9 cellular contexts compared by ENCODE assay signal in genomic region chr7:1666251-1666778, GRCh38. TPM values are rescaled to one million over a fixed set of nuclear protein-coding genes. Genes with fewer than 3 reads are reported as not detected.
DNase-seq lines count a peak whose midpoint lies in the region; ATAC-seq and TF ChIP-seq lines count a peak whose summit lies in the region.
"Had no signal": no experiment of that assay in that cellular context is flagged by ENCODE, and none has a peak within 500 bp of the region (broad histone marks: within the 10 kb centered on the region; RNA-seq: fewer than 3 reads in every experiment).

No MANE protein-coding gene starts in this region.

- intact Hi-C loops in activated CD4-positive, alpha-beta memory T cell treated with anti-CD3 and anti-CD28 coated beads for 36 hours (cut with micrococcal nuclease): loop anchor here (10.0 kb wide), 1 partner anchor 688 kb away; the partner anchor contains the start of gene EIF3B
- intact Hi-C loops in left lung (cut with DNase I): loop anchor here in 1 of 2 donors (10.0 kb wide), 1 partner anchor 538 kb away; no protein-coding TSS in a partner anchor

- H3K4me3 ChIP-seq in astrocyte of the spinal cord (ENCODE audit: low read depth, low read length) (peak overlapping the region; percentile 30), left lung (peak overlapping the region; percentile 35 to 48), upper lobe of left lung (peak overlapping the region; percentile 48 to 62 (median 50))

- POLR2A ChIA-PET in activated CD4-positive, alpha-beta memory T cell treated with anti-CD3 and anti-CD28 coated beads for 36 hours (lab: Charles Lee): no interaction called here
- POLR2A ChIA-PET in activated CD4-positive, alpha-beta memory T cell treated with anti-CD3 and anti-CD28 coated beads, Interleukin-2, amount 10 ng/mL, durations not matched to agents 7 days and 5 days (lab: Charles Lee): no interaction called here

- no peaks in the 10 kb centered on the region for H3K9me3 ChIP-seq in left lung
- no peaks in the 10 kb centered on the region for H3K9me3 ChIP-seq in upper lobe of left lung

- H3K9me3 Mint-ChIP-seq in activated CD4-positive, alpha-beta memory T cell treated with anti-CD3 and anti-CD28 coated beads for 36 hours: no peaks in the 10 kb centered on the region
- H3K9me3 Mint-ChIP-seq in activated CD4-positive, alpha-beta memory T cell treated with anti-CD3 and anti-CD28 coated beads, Interleukin-2, amount 10 ng/mL, durations not matched to agents 7 days and 5 days: no peaks in the 10 kb centered on the region

- no peak overlapping the region for H3K27ac Mint-ChIP-seq in activated CD4-positive, alpha-beta memory T cell treated with anti-CD3 and anti-CD28 coated beads for 36 hours
- no peak overlapping the region for H3K27ac Mint-ChIP-seq in activated CD4-positive, alpha-beta memory T cell treated with anti-CD3 and anti-CD28 coated beads, Interleukin-2, amount 10 ng/mL, durations not matched to agents 7 days and 5 days

- in situ Hi-C loops in astrocyte of the spinal cord (cut with HindIII; ENCODE audit: low sequenced_read_pairs): no loop called here

- H3K36me3 Mint-ChIP-seq in activated CD4-positive, alpha-beta memory T cell treated with anti-CD3 and anti-CD28 coated beads for 36 hours: no peaks in the 10 kb centered on the region
- H3K36me3 Mint-ChIP-seq in activated CD4-positive, alpha-beta memory T cell treated with anti-CD3 and anti-CD28 coated beads, Interleukin-2, amount 10 ng/mL, durations not matched to agents 7 days and 5 days (ENCODE audit: low read depth): no peaks in the 10 kb centered on the region

- no peak for TF ChIP-seq EP300 in upper lobe of left lung (IDR thresholded peaks at IDR 0.05)

- H3K27ac ChIP-seq in left lung (no peak overlapping the region), upper lobe of left lung (no peak overlapping the region)
- H3K27ac ChIP-seq: C4-2B had no signal

- no peak overlapping the region for H3K4me3 Mint-ChIP-seq in activated CD4-positive, alpha-beta memory T cell treated with anti-CD3 and anti-CD28 coated beads for 36 hours
- H3K4me3 Mint-ChIP-seq in activated CD4-positive, alpha-beta memory T cell treated with anti-CD3 and anti-CD28 coated beads, Interleukin-2, amount 10 ng/mL, durations not matched to agents 7 days and 5 days: no peak overlapping the region

- WGBS in upper lobe of left lung, 2 donors: 1 to 3% methylated on average over 24 to 26 of the region's 53 CpGs

- H3K4me1 Mint-ChIP-seq in activated CD4-positive, alpha-beta memory T cell treated with anti-CD3 and anti-CD28 coated beads for 36 hours (ENCODE audit: low read depth): peaks cover 5% of the 10 kb centered on the region
- H3K4me1 Mint-ChIP-seq in activated CD4-positive, alpha-beta memory T cell treated with anti-CD3 and anti-CD28 coated beads, Interleukin-2, amount 10 ng/mL, durations not matched to agents 7 days and 5 days: peaks cover 15% of the 10 kb centered on the region

- peaks cover 42% of the 10 kb centered on the region for H3K27me3 Mint-ChIP-seq in activated CD4-positive, alpha-beta memory T cell treated with anti-CD3 and anti-CD28 coated beads for 36 hours
- peaks cover 48% of the 10 kb centered on the region for H3K27me3 Mint-ChIP-seq in activated CD4-positive, alpha-beta memory T cell treated with anti-CD3 and anti-CD28 coated beads, Interleukin-2, amount 10 ng/mL, durations not matched to agents 7 days and 5 days

- no peak for ATAC-seq in left lung
- ATAC-seq in upper lobe of left lung (ENCODE audit: low FRiP score in 2 of 2): no peak
- no peak for ATAC-seq in HG03039 (IDR thresholded peaks at IDR 0.05; ENCODE audit: unreplicated experiment)
- ATAC-seq in GM18505 (IDR thresholded peaks at IDR 0.05; ENCODE audit: unreplicated experiment): no peak

- peak; percentile 8 for DNase-seq in activated CD4-positive, alpha-beta memory T cell treated with anti-CD3 and anti-CD28 coated beads for 36 hours
- no peak for DNase-seq in activated CD4-positive, alpha-beta memory T cell treated with anti-CD3 and anti-CD28 coated beads, Interleukin-2, amount 10 ng/mL, durations not matched to agents 7 days and 5 days
- no peak for DNase-seq in astrocyte of the spinal cord (ENCODE audit: low read depth, low spot score)
- DNase-seq in left lung: peak in 1 of 2 donors; percentile 68
- DNase-seq in upper lobe of left lung: peak in 1 of 2 donors; percentile 80
- DNase-seq in SIG-M5 (lab: John Stamatoyannopoulos, UW): no peak

- H3K36me3 ChIP-seq in left lung (no peaks in the 10 kb centered on the region), upper lobe of left lung (no peaks in the 10 kb centered on the region)

- CTCF ChIA-PET in activated CD4-positive, alpha-beta memory T cell treated with anti-CD3 and anti-CD28 coated beads for 36 hours (lab: Charles Lee): no interaction called here
- CTCF ChIA-PET in activated CD4-positive, alpha-beta memory T cell treated with anti-CD3 and anti-CD28 coated beads, Interleukin-2, amount 10 ng/mL, durations not matched to agents 7 days and 5 days (lab: Charles Lee): no interaction called here

- no peak for TF ChIP-seq CTCF in astrocyte of the spinal cord (IDR thresholded peaks at IDR 0.05; ENCODE audit: low read depth, low read length)
- no peak for TF ChIP-seq CTCF in left lung (IDR thresholded peaks at IDR 0.05)
- no peak for TF ChIP-seq CTCF in upper lobe of left lung (IDR thresholded peaks at IDR 0.05)

- peaks cover 23 to 63% of the 10 kb centered on the region in 2 donors for H3K4me1 ChIP-seq in left lung
- H3K4me1 ChIP-seq in upper lobe of left lung: peaks cover 44 to 73% (median 57%) of the 10 kb centered on the region in 4 donors

- no peak for TF ChIP-seq POLR2A in upper lobe of left lung (IDR thresholded peaks at IDR 0.05)
- TF ChIP-seq POLR2A in GM18505 (IDR thresholded peaks at IDR 0.05; ENCODE audit: borderline replicate concordance, extremely low read depth, insufficient read depth, insufficient read length): no peak

- peaks cover 60 to 100% of the 10 kb centered on the region in 2 donors for H3K27me3 ChIP-seq in left lung
- peaks cover 0 to 78% (median 50%) of the 10 kb centered on the region in 4 donors for H3K27me3 ChIP-seq in upper lobe of left lung

RNA-seq across cellular contexts. Expression of gene ELFN1, which starts 3.8 kb away (rescaled TPM):
- under 1 TPM; 0.10 to 0.12 TPM for total RNA-seq in activated CD4-positive, alpha-beta memory T cell treated with anti-CD3 and anti-CD28 coated beads for 36 hours
- total RNA-seq in activated CD4-positive, alpha-beta memory T cell treated with anti-CD3 and anti-CD28 coated beads, Interleukin-2, amount 10 ng/mL, durations not matched to agents 7 days and 5 days: under 1 TPM in 1 of 2 experiments, not detected in 1; 0.08 TPM
- total RNA-seq in left lung (1 to 10 TPM; 1.5 to 1.6 TPM), upper lobe of left lung (1 to 10 TPM in 2 of 6 donors, under 1 TPM in 3, not detected in 1; 0.11 to 3.0 (median 0.30) TPM)
